ENCODE assay signal across 23 cellular contexts in genomic region chr3:28218917-28219198, GRCh38.
"Had no signal": no experiment of that assay in that cellular context is flagged by ENCODE, and none has a peak within 500 bp of the region (broad histone marks: within the 10 kb centered on the region; RNA-seq: fewer than 3 reads in every experiment).

No MANE protein-coding gene starts in this region.

- H3K4me3 Mint-ChIP-seq: dendritic cell treated with granulocyte-macrophage colony-stimulating factor and Interleukin-4, amounts not matched to agents 40 ng/mL and 50 ng/mL, for 4 days; endodermal cell; nephron; neural progenitor cell; type B pancreatic cell had no signal

- H3K4me1 Mint-ChIP-seq: nephron, neural progenitor cell had no signal

- H3K9me3 Mint-ChIP-seq: neural progenitor cell, type B pancreatic cell had no signal

- ATAC-seq: esophagus mucosa, gastrocnemius medialis, left ventricle myocardium superior, lower lobe of right lung, sciatic nerve had no signal

- H3K27me3 Mint-ChIP-seq: dendritic cell treated with granulocyte-macrophage colony-stimulating factor and Interleukin-4, amounts not matched to agents 40 ng/mL and 50 ng/mL, for 4 days; progenitor cell of endocrine pancreas; type B pancreatic cell had no signal

- H3K36me3 Mint-ChIP-seq: neural progenitor cell, type B pancreatic cell had no signal

- DNase-seq: colonic mucosa; effector CD8-positive, alpha-beta T cell; endodermal cell; foreskin fibroblast; gastrocnemius medialis; head of caudate nucleus; left ventricle myocardium superior; lower lobe of right lung; stimulated activated CD4-positive, alpha-beta T cell treated with anti-CD3 and anti-CD28 coated beads, Interleukin-12 subunit alpha, Interleukin-12 subunit beta, amount 100 ng/mL, for 4 hours; stimulated activated CD4-positive, alpha-beta T cell treated with anti-CD3 and anti-CD28 coated beads, Interleukin-1b, Interleukin-23, amount 100 ng/mL, for 48 hours; stimulated activated CD4-positive, alpha-beta T cell treated with anti-CD3 and anti-CD28 coated beads, Interleukin-4, amount 100 ng/mL, for 1 hour; stimulated activated CD8-positive, alpha-beta memory T cell treated with anti-CD3 and anti-CD28 coated beads, Interleukin-4, amount 100 ng/mL, for 48 hours; stimulated activated naive CD4-positive, alpha-beta T cell; substantia nigra; testis; tibial artery had no signal

- H3K27ac Mint-ChIP-seq: dendritic cell treated with granulocyte-macrophage colony-stimulating factor and Interleukin-4, amounts not matched to agents 40 ng/mL and 50 ng/mL, for 4 days; endodermal cell; nephron; neural progenitor cell; progenitor cell of endocrine pancreas; type B pancreatic cell had no signal
